Comparison of ENCODE assay signal across 36 cellular contexts in genomic region chr9:99042620-99043019, GRCh38.
"Had no signal": no experiment of that assay in that cellular context is flagged by ENCODE, and none has a peak within 500 bp of the region (broad histone marks: within the 10 kb centered on the region; RNA-seq: fewer than 3 reads in every experiment).

No MANE protein-coding gene starts in this region.

- H3K27me3 ChIP-seq: adrenal gland, body of pancreas, colonic mucosa, dorsolateral prefrontal cortex, esophagus muscularis mucosa, foreskin keratinocyte, gastrocnemius medialis had no signal

- H3K9me3 ChIP-seq: adrenal gland, colonic mucosa, gastrocnemius medialis had no signal

- H3K4me1 ChIP-seq: body of pancreas, colonic mucosa, gastrocnemius medialis had no signal

- H3K4me1 Mint-ChIP-seq: endodermal cell had no signal

- H3K36me3 ChIP-seq: colonic mucosa, gastrocnemius medialis had no signal

- H3K4me3 ChIP-seq: adrenal gland, body of pancreas, colonic mucosa, dorsolateral prefrontal cortex, esophagus muscularis mucosa, gastrocnemius medialis had no signal

- ATAC-seq: activated CD8-positive, alpha-beta memory T cell treated with anti-CD3 and anti-CD28 coated beads, Interleukin-2, amount 10 ng/mL, durations not matched to agents 7 days and 5 days; activated CD8-positive, alpha-beta T cell treated with anti-CD3 and anti-CD28 coated beads for 36 hours; activated naive CD8-positive, alpha-beta T cell treated with anti-CD3 and anti-CD28 coated beads, Interleukin-2, amount 50 U/mL, for 24 hours; body of pancreas; foreskin keratinocyte; T-helper 17 cell had no signal

- H3K27ac ChIP-seq: adrenal gland, body of pancreas, colonic mucosa, esophagus muscularis mucosa, foreskin keratinocyte had no signal

- H3K4me3 Mint-ChIP-seq: activated CD8-positive, alpha-beta memory T cell treated with anti-CD3 and anti-CD28 coated beads, Interleukin-2, amount 10 ng/mL, durations not matched to agents 7 days and 5 days; activated CD8-positive, alpha-beta T cell treated with anti-CD3 and anti-CD28 coated beads for 36 hours; activated naive CD4-positive, alpha-beta T cell treated with anti-CD3 and anti-CD28 coated beads for 36 hours; activated naive CD4-positive, alpha-beta T cell treated with anti-CD3 and anti-CD28 coated beads, Interleukin-2, amount 50 U/mL, for 24 hours; activated naive CD8-positive, alpha-beta T cell treated with anti-CD3 and anti-CD28 coated beads for 36 hours; activated naive CD8-positive, alpha-beta T cell treated with anti-CD3 and anti-CD28 coated beads, Interleukin-2, amount 50 U/mL, for 24 hours; activated T-helper 1 cell treated with anti-CD3 and anti-CD28 coated beads, Interleukin-12 subunit alpha, Interleukin-12 subunit beta, Interleukin-2, Interleukin-4 antibody, amounts not matched to agents 30 ng/mL and 10 ng/mL and 1 ng/mL, durations not matched to agents 14 hours and 24 hours and 36 hours; endodermal cell; T-helper 17 cell; T-helper 2 cell treated with Interferon-gamma antibody and Interleukin-4, amounts not matched to agents 5 μg/mL and 100 μg/mL, for 36 hours had no signal

- H3K27ac Mint-ChIP-seq: activated CD8-positive, alpha-beta memory T cell treated with anti-CD3 and anti-CD28 coated beads, Interleukin-2, amount 10 ng/mL, durations not matched to agents 7 days and 5 days; activated CD8-positive, alpha-beta T cell treated with anti-CD3 and anti-CD28 coated beads for 36 hours; activated naive CD4-positive, alpha-beta T cell treated with anti-CD3 and anti-CD28 coated beads for 36 hours; activated naive CD8-positive, alpha-beta T cell treated with anti-CD3 and anti-CD28 coated beads for 36 hours; activated naive CD8-positive, alpha-beta T cell treated with anti-CD3 and anti-CD28 coated beads, Interleukin-2, amount 50 U/mL, for 24 hours; activated T-helper 1 cell treated with anti-CD3 and anti-CD28 coated beads, Interleukin-12 subunit alpha, Interleukin-12 subunit beta, Interleukin-2, Interleukin-4 antibody, amounts not matched to agents 30 ng/mL and 10 ng/mL and 1 ng/mL, durations not matched to agents 14 hours and 24 hours and 36 hours; activated T-helper 2 cell treated with anti-CD3 and anti-CD28 coated beads, Interferon-gamma antibody, Interleukin-2, Interleukin-4, amounts not matched to agents 10 μg/mL and 5 μg/mL and 100 μg/mL, durations not matched to agents 14 hours and 24 hours and 36 hours; endodermal cell; T-helper 17 cell; T-helper 2 cell treated with Interferon-gamma antibody and Interleukin-4, amounts not matched to agents 5 μg/mL and 100 μg/mL, for 36 hours had no signal

- H3K27me3 Mint-ChIP-seq: activated CD8-positive, alpha-beta memory T cell treated with anti-CD3 and anti-CD28 coated beads, Interleukin-2, amount 10 ng/mL, durations not matched to agents 7 days and 5 days; activated CD8-positive, alpha-beta T cell treated with anti-CD3 and anti-CD28 coated beads for 36 hours; activated naive CD4-positive, alpha-beta T cell treated with anti-CD3 and anti-CD28 coated beads, Interleukin-2, amount 50 U/mL, for 24 hours; activated naive CD8-positive, alpha-beta T cell treated with anti-CD3 and anti-CD28 coated beads for 36 hours; activated naive CD8-positive, alpha-beta T cell treated with anti-CD3 and anti-CD28 coated beads, Interleukin-2, amount 50 U/mL, for 24 hours; T-helper 17 cell had no signal

- DNase-seq: activated CD4-positive, alpha-beta T cell treated with anti-CD3 and anti-CD28 coated beads for 4 hours; activated CD4-positive, alpha-beta T cell treated with anti-CD3 and anti-CD28 coated beads, Interleukin-2, amount 50 U/mL, for 1 hour; activated CD4-positive, alpha-beta T cell treated with anti-CD3 and anti-CD28 coated beads, Interleukin-2, amount 50 U/mL, for 48 hours; activated CD4-positive, CD25-positive, alpha-beta regulatory T cell; activated CD4-positive, CD25-positive, alpha-beta regulatory T cell treated with anti-CD3 and anti-CD28 coated beads, Interleukin-2, amount 50 U/mL, for 72 hours; activated CD8-positive, alpha-beta memory T cell treated with anti-CD3 and anti-CD28 coated beads, Interleukin-2, amount 10 ng/mL, durations not matched to agents 7 days and 5 days; activated CD8-positive, alpha-beta memory T cell treated with anti-CD3 and anti-CD28 coated beads, Interleukin-2, amount 50 U/mL, for 4 hours; activated CD8-positive, alpha-beta T cell treated with anti-CD3 and anti-CD28 coated beads for 36 hours; activated effector memory CD4-positive, alpha-beta T cell treated with anti-CD3 and anti-CD28 coated beads, Interleukin-2, amount 50 U/mL, for 16 hours; activated naive CD4-positive, alpha-beta T cell treated with anti-CD3 and anti-CD28 coated beads for 36 hours; activated naive CD8-positive, alpha-beta T cell treated with anti-CD3 and anti-CD28 coated beads for 36 hours; activated naive CD8-positive, alpha-beta T cell treated with anti-CD3 and anti-CD28 coated beads, Interleukin-2, amount 50 U/mL, for 24 hours; activated T-cell treated with anti-CD3 and anti-CD28 coated beads, Interleukin-2, amount 50 U/mL, for 1 hour; activated T-cell treated with anti-CD3 and anti-CD28 coated beads, Interleukin-2, amount 50 U/mL, for 48 hours; adrenal gland; amygdala; aorta; body of pancreas; central memory CD4-positive, alpha-beta T cell; cerebellar nuclear complex; colonic mucosa; dorsolateral prefrontal cortex; effector memory CD4-positive, alpha-beta T cell; endodermal cell; erythroblast; foreskin keratinocyte; gastrocnemius medialis; glutamatergic neuron; T-helper 1 cell; T-helper 17 cell; T1000 had no signal
